2 cellular contexts compared by ENCODE assay signal in the genomic region with DNA sequence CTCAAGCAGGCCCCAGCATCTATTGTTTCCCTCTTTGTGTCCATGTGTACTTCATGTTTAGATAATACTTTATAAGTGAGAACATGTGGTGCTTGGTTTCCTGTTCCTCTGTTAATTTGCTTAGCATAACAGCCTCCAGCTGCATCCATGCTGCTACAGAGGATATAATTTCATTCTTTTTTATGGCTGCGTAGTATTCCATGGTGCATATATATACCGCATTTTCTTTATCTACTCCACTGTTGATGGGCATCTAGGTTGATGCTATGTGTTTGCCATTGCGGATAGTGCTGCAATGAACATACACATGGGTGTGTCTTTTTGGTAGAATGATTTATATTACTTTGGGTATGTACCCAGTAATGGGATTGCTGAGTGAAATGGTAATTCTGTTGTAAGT.
TF ChIP-seq lines count a peak whose summit lies in the region.

No MANE protein-coding gene starts in this region.

TF ChIP-seq in HepG2, 621 proteins besides CTCF, POLR2A, EP300 and RAD21:
- 0 out of 2 replicates have a peak, but pooled peaks have one; percentile 40 for TF ChIP-seq MNT (IDR thresholded peaks at IDR 0.05)
- TF ChIP-seq ZNF773 (CRISPR knock-in tag; IDR thresholded peaks at IDR 0.05; ENCODE audit: borderline replicate concordance) = no peak

TF ChIP-seq in H1, 55 proteins besides CTCF, POLR2A, EP300 and RAD21:
- TF ChIP-seq CTBP2 (IDR thresholded peaks at IDR 0.05; ENCODE audit: borderline replicate concordance, insufficient read depth, insufficient read length, low read length) = no peak
- no peak for TF ChIP-seq JUND (IDR thresholded peaks at IDR 0.05; ENCODE audit: low read length)
- peak; percentile 36; the same call in 1 of the 2 replicates for TF ChIP-seq KDM1A (IDR thresholded peaks at IDR 0.05; ENCODE audit: borderline replicate concordance, low read length)
